Comparison of ENCODE assay signal across 9 cellular contexts in genomic region chr11:134592391-134592990, GRCh38.
A peak's percentile ranks its signal among the peaks of the same experiment; 100 is the strongest.
DNase-seq lines count a peak whose midpoint lies in the region; ATAC-seq and TF ChIP-seq lines count a peak whose summit lies in the region.
"Had no signal": no experiment of that assay in that cellular context is flagged by ENCODE, and none has a peak within 500 bp of the region (broad histone marks: within the 10 kb centered on the region; RNA-seq: fewer than 3 reads in every experiment).

No MANE protein-coding gene starts in this region.

- peak; percentile 43 for TF ChIP-seq CTCF in upper lobe of right lung (IDR thresholded peaks at IDR 0.05)

- H3K4me1 Mint-ChIP-seq in T-helper 17 cell, result no peaks in the 10 kb centered on the region

- no peaks in the 10 kb centered on the region for H3K36me3 ChIP-seq in upper lobe of right lung
- H3K36me3 ChIP-seq: BLaER1 treated with 17β-estradiol and CSF1 and Interleukin-3, amounts not matched to agents 10 nM and 100 nM had no signal

- H3K4me3 ChIP-seq in upper lobe of right lung, result no peak overlapping the region
- H3K4me3 ChIP-seq: BLaER1 treated with 17β-estradiol and CSF1 and Interleukin-3, amounts not matched to agents 10 nM and 100 nM had no signal

- peaks cover 9% of the 10 kb centered on the region for H3K27me3 ChIP-seq in upper lobe of right lung

- DNase-seq in SIG-M5 treated with dmso at 0.1 percent for 504 hours (lab: John Stamatoyannopoulos, UW; ENCODE audit: unreplicated experiment), result peak; percentile 33
- no peak for DNase-seq in SIG-M5 (lab: John Stamatoyannopoulos, UW)
- DNase-seq in MV-4-11 (lab: John Stamatoyannopoulos, UW), result peak; percentile 41
- peak; percentile 19 for DNase-seq in activated T-cell treated with anti-CD3 and anti-CD28 coated beads for 4 hours
- peak; percentile 47 for DNase-seq in left kidney (ENCODE audit: low read depth, low spot score)
- DNase-seq in upper lobe of right lung, result peak; percentile 61
- DNase-seq in T-helper 17 cell, result no peak
- DNase-seq in hippocampal formation (lab: John Stamatoyannopoulos, UW), result no peak

- ATAC-seq in upper lobe of right lung (peak; percentile 79), T-helper 17 cell (no peak)

- intact Hi-C loops in upper lobe of right lung (cut with DNase I), result no loop called here

- H3K9me3 ChIP-seq in upper lobe of right lung (no peaks in the 10 kb centered on the region), T-helper 17 cell (ENCODE audit: control insufficient read depth, low read length, poor library complexity, severe bottlenecking) (no peaks in the 10 kb centered on the region)

- H3K4me1 ChIP-seq in upper lobe of right lung, result no peaks in the 10 kb centered on the region

- no peak overlapping the region for H3K4me3 Mint-ChIP-seq in T-helper 17 cell

- peaks cover 4% of the 10 kb centered on the region for H3K36me3 Mint-ChIP-seq in T-helper 17 cell (ENCODE audit: low read depth)

- H3K27ac ChIP-seq in upper lobe of right lung, result no peak overlapping the region
- H3K27ac ChIP-seq: BLaER1 treated with 17β-estradiol and CSF1 and Interleukin-3, amounts not matched to agents 10 nM and 100 nM had no signal

- H3K27ac Mint-ChIP-seq in T-helper 17 cell, result no peak overlapping the region

- H3K27me3 Mint-ChIP-seq in T-helper 17 cell, result peaks cover 34% of the 10 kb centered on the region

Comparison
In these comparisons a context has a peak if more than half of its experiments do, and no peak if none do; other contexts are left out.
1. DNase-seq: peak in SIG-M5 treated with dmso at 0.1 percent for 504 hours (single experiment), MV-4-11 (single experiment), activated T-cell treated with anti-CD3 and anti-CD28 coated beads for 4 hours (single experiment), left kidney (single experiment) and upper lobe of right lung (single experiment); none in SIG-M5 (single experiment), T-helper 17 cell (0 of 3) and hippocampal formation (0 of 2).